In the genomic region with DNA sequence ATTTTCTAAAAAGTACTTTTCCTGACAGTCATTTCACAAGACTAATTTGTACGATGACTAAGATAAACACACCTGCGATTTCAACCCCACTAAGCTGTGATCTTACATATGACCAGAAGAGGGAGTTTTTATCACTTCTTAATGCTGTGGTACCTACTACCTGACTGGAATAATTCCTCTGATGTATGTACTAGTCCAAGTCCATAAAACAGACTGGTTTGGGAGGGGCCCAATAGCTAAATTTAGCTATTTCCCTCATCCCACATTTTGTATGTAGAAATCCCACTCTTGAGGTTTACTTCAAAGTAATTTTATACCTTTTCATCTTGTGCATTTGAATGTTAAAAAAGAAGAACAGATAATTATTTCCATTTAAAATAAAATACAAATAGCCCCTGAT, we compare ENCODE assay signal across 9 cellular contexts. TPM values are rescaled to one million over a fixed set of nuclear protein-coding genes. Genes with fewer than 3 reads are reported as not detected.
DNase-seq lines count a peak whose midpoint lies in the region; ATAC-seq and TF ChIP-seq lines count a peak whose summit lies in the region.
"Had no signal": no experiment of that assay in that cellular context is flagged by ENCODE, and none has a peak within 500 bp of the region (broad histone marks: within the 10 kb centered on the region; RNA-seq: fewer than 3 reads in every experiment).

No MANE protein-coding gene starts in this region.

- no peak overlapping the region for H2AK5ac ChIP-seq in IMR-90 (ENCODE audit: low read depth, low read length)

- H3K9me3 Mint-ChIP-seq in T-cell: no peaks in the 10 kb centered on the region
- no peaks in the 10 kb centered on the region for H3K9me3 Mint-ChIP-seq in stimulated activated effector memory CD8-positive, alpha-beta T cell treated with anti-CD3 and anti-CD28 coated beads, Interleukin-12 subunit alpha, Interleukin-12 subunit beta, amount 100 ng/mL, for 72 hours
- H3K9me3 Mint-ChIP-seq: dendritic cell treated with granulocyte-macrophage colony-stimulating factor and Interleukin-4, amounts not matched to agents 40 ng/mL and 50 ng/mL, for 4 days had no signal

- no peak overlapping the region for H3K14ac ChIP-seq in IMR-90 (replicated peaks; ENCODE audit: low read depth, low read length)

- H3K9me3 ChIP-seq in IMR-90 (ENCODE audit: control insufficient read depth, insufficient read depth, low read length) (no peaks in the 10 kb centered on the region), heart left ventricle (no peaks in the 10 kb centered on the region)

- POLR2A ChIA-PET in IMR-90 (lab: Charles Lee; ENCODE audit: unreplicated experiment) (no interaction called here), T-cell (lab: Charles Lee) (interaction anchor here (0.7 to 2.8 kb wide), 7 partner anchors 11 to 83 kb away, joined by 3 to 16 read pairs (median 3); no protein-coding TSS in a partner anchor)

- H3K4me1 ChIP-seq in IMR-90 (ENCODE audit: control insufficient read depth, insufficient read depth, low read length): peaks cover 5% of the 10 kb centered on the region
- peaks cover 3 to 57% (median 23%) of the 10 kb centered on the region in 12 donors for H3K4me1 ChIP-seq in heart left ventricle

- H3K79me1 ChIP-seq in IMR-90 (ENCODE audit: low read depth in 1 of 2, low read length in 2 of 2): peaks cover 33 to 46% of the 10 kb centered on the region in 2 experiments

- CTCF ChIA-PET in IMR-90 (lab: Yijun Ruan, JAX) (interaction anchor here (0.7 to 1.8 kb wide), 12 partner anchors 9 to 51 kb away, joined by 3 to 11 read pairs (median 4); no protein-coding TSS in a partner anchor), T-cell (lab: Charles Lee) (interaction anchor here (0.6 to 9.5 kb wide), 26 partner anchors 9 to 72 kb away, joined by 3 to 220 read pairs (median 4); a partner anchor contains a TSS)

- TF ChIP-seq POLR2A in IMR-90 (IDR thresholded peaks at IDR 0.05; ENCODE audit: low read depth, low read length): no peak
- no peak for TF ChIP-seq POLR2A in heart left ventricle (IDR thresholded peaks at IDR 0.05)

- peak; percentile 75 for ATAC-seq in GM21619 (IDR thresholded peaks at IDR 0.05; ENCODE audit: unreplicated experiment)
- ATAC-seq in IMR-90 (ENCODE audit: low read depth): no peak
- ATAC-seq in T-cell (replicated peaks in 1 of 4): peak; percentile 91 to 97 (median 92)
- ATAC-seq in heart left ventricle: peak in 3 of 4 donors; percentile 44 to 54 (median 51)
- peak; percentile 85 for ATAC-seq in stimulated activated effector memory CD8-positive, alpha-beta T cell treated with anti-CD3 and anti-CD28 coated beads, Interleukin-12 subunit alpha, Interleukin-12 subunit beta, amount 100 ng/mL, for 72 hours

- H3K4me1 Mint-ChIP-seq in T-cell: peaks cover 30 to 58% (median 56%) of the 10 kb centered on the region in 3 donors
- peaks cover 52% of the 10 kb centered on the region for H3K4me1 Mint-ChIP-seq in stimulated activated effector memory CD8-positive, alpha-beta T cell treated with anti-CD3 and anti-CD28 coated beads, Interleukin-12 subunit alpha, Interleukin-12 subunit beta, amount 100 ng/mL, for 72 hours

- no peak overlapping the region for H3K4me2 ChIP-seq in IMR-90 (ENCODE audit: low read depth, low read length)

- TF ChIP-seq CTCF in IMR-90 (conservative IDR thresholded peaks at IDR 0.05; ENCODE audit: low read depth, low read length) (peak; percentile 58), heart left ventricle (IDR thresholded peaks at IDR 0.05) (peak; percentile 44 to 70 (median 53))

- intact Hi-C loops in IMR-90 (cut with micrococcal nuclease) (loop anchor here (1.0 to 5.0 kb wide), 2 partner anchors 31 to 50 kb away; a partner anchor contains a TSS), heart left ventricle (cut with DNase I) (loop anchor here in 3 of 10 donors (2.0 to 10.0 kb wide), 3 partner anchors 33 to 47 kb away; a partner anchor contains a TSS)

- TF ChIP-seq RAD21 in IMR-90 (IDR thresholded peaks at IDR 0.05; ENCODE audit: low read length): peak; percentile 22; the same call in 1 of the 2 replicates

- H3K27ac ChIP-seq in IMR-90 (ENCODE audit: insufficient read depth, low read length) (no peak overlapping the region), heart left ventricle (no peak overlapping the region), substantia nigra (ENCODE audit: low read depth, low read length, poor library complexity, severe bottlenecking) (no peak overlapping the region)

- no peaks in the 10 kb centered on the region for H3K36me3 ChIP-seq in IMR-90 (ENCODE audit: control insufficient read depth, insufficient read depth, low read length)
- H3K36me3 ChIP-seq in heart left ventricle: no peaks in the 10 kb centered on the region

- H3K9me1 ChIP-seq in IMR-90 (ENCODE audit: insufficient read depth, low read length): 0 out of 2 replicates have a peak, but pooled peaks cover 4% of the 10 kb centered on the region

- no peak overlapping the region for H3K27ac Mint-ChIP-seq in T-cell
- peak overlapping the region; percentile 46 for H3K27ac Mint-ChIP-seq in stimulated activated effector memory CD8-positive, alpha-beta T cell treated with anti-CD3 and anti-CD28 coated beads, Interleukin-12 subunit alpha, Interleukin-12 subunit beta, amount 100 ng/mL, for 72 hours
- H3K27ac Mint-ChIP-seq: dendritic cell treated with granulocyte-macrophage colony-stimulating factor and Interleukin-4, amounts not matched to agents 40 ng/mL and 50 ng/mL, for 4 days had no signal

- H2BK5ac ChIP-seq in IMR-90 (ENCODE audit: low read depth, low read length, poor library complexity, severe bottlenecking): no peak overlapping the region

- in situ Hi-C loops in IMR-90 (cut with MboI; ENCODE audit: low sequenced_read_pairs): no loop called here

- H3K9ac ChIP-seq in IMR-90 (ENCODE audit: low read depth, low read length): no peak overlapping the region

- H4K91ac ChIP-seq in IMR-90 (ENCODE audit: insufficient read depth, low read depth, low read length): no peak overlapping the region

- H3K56ac ChIP-seq in IMR-90 (ENCODE audit: extremely low read depth, insufficient read depth, low read length): no peak overlapping the region

- H2BK15ac ChIP-seq in IMR-90 (ENCODE audit: low read depth, low read length): no peak overlapping the region

- no peak overlapping the region for H2AK9ac ChIP-seq in IMR-90 (replicated peaks; ENCODE audit: low read depth, low read length, poor library complexity)

- no peak overlapping the region for H2AFZ ChIP-seq in IMR-90 (replicated peaks; ENCODE audit: low read length, poor library complexity)

- H3K27me3 Mint-ChIP-seq in T-cell: no peaks in the 10 kb centered on the region
- H3K27me3 Mint-ChIP-seq: dendritic cell treated with granulocyte-macrophage colony-stimulating factor and Interleukin-4, amounts not matched to agents 40 ng/mL and 50 ng/mL, for 4 days had no signal

- H3K4me3 Mint-ChIP-seq in T-cell: no peak overlapping the region
- H3K4me3 Mint-ChIP-seq in stimulated activated effector memory CD8-positive, alpha-beta T cell treated with anti-CD3 and anti-CD28 coated beads, Interleukin-12 subunit alpha, Interleukin-12 subunit beta, amount 100 ng/mL, for 72 hours: no peak overlapping the region
- H3K4me3 Mint-ChIP-seq: dendritic cell treated with granulocyte-macrophage colony-stimulating factor and Interleukin-4, amounts not matched to agents 40 ng/mL and 50 ng/mL, for 4 days had no signal

- no peak overlapping the region for H3K18ac ChIP-seq in IMR-90 (ENCODE audit: low read depth, low read length)

- H2BK20ac ChIP-seq in IMR-90 (ENCODE audit: low read depth, low read length): no peak overlapping the region

- no CpG with 5 or more reads among the region's 2 CpGs for WGBS in IMR-90 (ENCODE audit: extremely low coverage in 2 of 2, insufficient read length in 1 of 2), 2 experiments
- 18 to 33% (median 31%) methylated on average over 2 of the region's 2 CpGs for WGBS in heart left ventricle, 4 donors

- no peak overlapping the region for H4K8ac ChIP-seq in IMR-90 (ENCODE audit: low read depth in 2 of 2, low read length in 2 of 2)

- H3K4ac ChIP-seq in IMR-90 (ENCODE audit: low read depth, low read length): no peak overlapping the region

- DNase-seq in SIG-M5 treated with dmso at 0.1 percent for 504 hours (lab: John Stamatoyannopoulos, UW; ENCODE audit: unreplicated experiment) (peak; percentile 56), SIG-M5 (lab: John Stamatoyannopoulos, UW) (no peak), IMR-90 (peak; percentile 68), T-cell (peak in 1 of 34 experiments; percentile 23), heart left ventricle (no peak), substantia nigra (lab: John Stamatoyannopoulos, UW) (no peak)
- no peak for DNase-seq in stimulated activated effector memory CD8-positive, alpha-beta T cell treated with anti-CD3 and anti-CD28 coated beads, Interleukin-12 subunit alpha, Interleukin-12 subunit beta, amount 100 ng/mL, for 72 hours (ENCODE audit: low spot score in 2 of 2)

- BruUV-seq in IMR-90 (replicated peaks; lab: Mats Ljungman, UMichigan): no TSS peak

- H3K23ac ChIP-seq in IMR-90 (ENCODE audit: low read depth, low read length): no peak overlapping the region

- no peak overlapping the region for H4K5ac ChIP-seq in IMR-90 (ENCODE audit: low read depth, low read length)

- peaks cover 4% of the 10 kb centered on the region for H3K36me3 Mint-ChIP-seq in T-cell
- H3K36me3 Mint-ChIP-seq in stimulated activated effector memory CD8-positive, alpha-beta T cell treated with anti-CD3 and anti-CD28 coated beads, Interleukin-12 subunit alpha, Interleukin-12 subunit beta, amount 100 ng/mL, for 72 hours: peaks cover 19% of the 10 kb centered on the region

- peaks cover 13% of the 10 kb centered on the region; the same call in 1 of the 2 replicates for H4K20me1 ChIP-seq in IMR-90 (ENCODE audit: insufficient read depth, low read length)

- H3K27me3 ChIP-seq in IMR-90 (ENCODE audit: control insufficient read depth, insufficient read depth, low read length) (no peaks in the 10 kb centered on the region), heart left ventricle (no peaks in the 10 kb centered on the region)

- H3K4me3 ChIP-seq in IMR-90 (ENCODE audit: insufficient read depth, low read depth, low read length) (no peak overlapping the region), heart left ventricle (no peak overlapping the region)

- dilution Hi-C loops in IMR-90 (cut with HindIII; ENCODE audit: low sequenced_read_pairs, unreplicated experiment): no loop called here

- H2BK120ac ChIP-seq in IMR-90 (ENCODE audit: low read depth, low read length): no peak overlapping the region

TF ChIP-seq in IMR-90, 13 proteins besides CTCF, POLR2A, EP300 and RAD21:
- peak; percentile 28; the same call in 1 of the 2 replicates for TF ChIP-seq SMC3 (IDR thresholded peaks at IDR 0.05; ENCODE audit: low read depth, low read length)
- TF ChIP-seq NFE2L2 (IDR thresholded peaks at IDR 0.05; ENCODE audit: low read depth, low read length): 0 out of 2 replicates have a peak, but pooled peaks have one; percentile 19
- peak; percentile 38; the same call in 1 of the 2 replicates for TF ChIP-seq CEBPB (IDR thresholded peaks at IDR 0.05; ENCODE audit: low read depth, low read length)
- TF ChIP-seq BHLHE40 (IDR thresholded peaks at IDR 0.05; ENCODE audit: low read depth, low read length): no peak

RNA-seq across cellular contexts. Expression of a gene that starts 49.7 kb away (rescaled TPM):
- total RNA-seq in IMR-90 (2012; rRNA removed) (not detected in 2 replicates), T-cell (1 to 10 TPM in 1 of 5 donors, not detected in 4; 5.7 TPM), heart left ventricle (not detected)
- polyA plus RNA-seq in IMR-90 (2012; rRNA removed) (not detected in 2 replicates), heart left ventricle (not detected)
- not detected in 2 replicates for polyA plus RNA-seq in IMR-90 (2012; cell fraction: cytosol; rRNA removed)
- not detected in 2 replicates for polyA plus RNA-seq in IMR-90 (2012; cell fraction: nucleus; rRNA removed; ENCODE audit: low replicate concordance)

Comparison
In these comparisons a context has a peak if more than half of its experiments do, and no peak if none do; other contexts are left out.
1. DNase-seq: peak in SIG-M5 treated with dmso at 0.1 percent for 504 hours (single experiment) and IMR-90 (single experiment); none in SIG-M5 (single experiment), heart left ventricle (0 of 5), stimulated activated effector memory CD8-positive, alpha-beta T cell treated with anti-CD3 and anti-CD28 coated beads, Interleukin-12 subunit alpha, Interleukin-12 subunit beta, amount 100 ng/mL, for 72 hours (0 of 2) and substantia nigra (0 of 49).